In the genomic region with DNA sequence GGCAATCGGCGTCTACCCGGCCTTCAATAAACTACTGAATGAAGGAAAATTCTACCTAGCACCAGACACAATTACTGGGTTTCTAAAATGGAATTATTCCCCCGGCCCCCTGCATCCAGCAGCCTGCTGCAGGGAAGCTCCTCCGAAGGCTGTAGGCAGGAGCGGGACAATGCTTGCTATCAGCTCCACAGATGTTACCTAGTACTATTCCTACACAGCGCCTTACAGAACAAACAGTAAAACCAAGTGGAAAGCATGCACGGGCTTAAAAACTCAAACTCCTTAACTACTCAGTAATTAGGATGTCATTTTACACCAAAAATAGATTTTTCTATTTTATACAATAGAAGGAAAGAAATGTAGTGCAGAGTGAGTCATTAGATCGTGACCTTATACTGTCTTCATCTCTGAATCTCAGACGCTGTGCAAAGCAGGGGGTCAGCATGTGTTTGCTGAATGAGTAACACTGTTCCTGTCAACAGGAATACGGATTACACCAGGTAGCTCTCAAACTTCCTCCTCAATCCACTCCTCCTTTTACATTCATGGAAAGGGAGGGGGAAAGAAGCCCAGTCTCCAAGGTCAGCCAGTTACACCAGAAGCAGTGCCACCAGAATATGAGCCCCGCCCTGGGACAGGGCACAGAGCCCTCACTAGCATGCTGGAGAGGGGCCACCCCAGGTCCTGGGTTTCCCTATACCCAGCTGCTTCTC, we compare ENCODE assay signal across 8 cellular contexts.
DNase-seq lines count a peak whose midpoint lies in the region; ATAC-seq and TF ChIP-seq lines count a peak whose summit lies in the region.

No MANE protein-coding gene starts in this region.

- H3K27me3 Mint-ChIP-seq in endothelial cell (ENCODE audit: unreplicated experiment) = no peaks in the 10 kb centered on the region

- H3K9me3 Mint-ChIP-seq in endothelial cell (ENCODE audit: unreplicated experiment) = no peaks in the 10 kb centered on the region

- no peak for ATAC-seq in GM18505 (IDR thresholded peaks at IDR 0.05; ENCODE audit: unreplicated experiment)

- peak overlapping the region; percentile 76 for H3K27ac ChIP-seq in muscle layer of duodenum (ENCODE audit: low read length)

- H3K27me3 ChIP-seq in muscle layer of duodenum (ENCODE audit: low read depth, low read length) = no peaks in the 10 kb centered on the region

- peak; percentile 50 for DNase-seq in AG08396 (ENCODE audit: low spot score)
- DNase-seq in NCI-H2029 treated with DMSO at 0.1 percent for 48 hours (lab: John Stamatoyannopoulos, UW) = peak; percentile 40
- DNase-seq in endothelial cell (ENCODE audit: low spot score) = no peak
- DNase-seq in mesenteric fat pad (ENCODE audit: low spot score) = no peak
- DNase-seq in GM10248 (ENCODE audit: extremely low spot score) = no peak
- no peak for DNase-seq in NCI-H345 (lab: John Stamatoyannopoulos, UW)

- POLR2A ChIA-PET in GM10248 (lab: Yijun Ruan, JAX) = no interaction called here

- peak overlapping the region; percentile 81 for H3K27ac Mint-ChIP-seq in endothelial cell (ENCODE audit: unreplicated experiment)

- H3K36me3 Mint-ChIP-seq in endothelial cell (ENCODE audit: low read depth, unreplicated experiment) = peaks cover under 1% of the 10 kb centered on the region

- CTCF ChIA-PET in GM10248 (lab: Yijun Ruan, JAX) = interaction anchor here (1.8 to 3.2 kb wide), 2 partner anchors 10 to 11 kb away, joined by 4 to 11 read pairs; no protein-coding TSS in a partner anchor

- no peaks in the 10 kb centered on the region for H3K9me3 ChIP-seq in muscle layer of duodenum (ENCODE audit: control insufficient read depth in 1 of 2, low read length in 2 of 2)

- H3K4me1 ChIP-seq in muscle layer of duodenum (ENCODE audit: control insufficient read depth in 1 of 2, insufficient read depth in 2 of 2, low read length in 2 of 2) = peaks cover 36 to 55% of the 10 kb centered on the region in 2 donors

- no peak for TF ChIP-seq POLR2A in GM18505 (IDR thresholded peaks at IDR 0.05; ENCODE audit: borderline replicate concordance, extremely low read depth, insufficient read depth, insufficient read length)

- no peaks in the 10 kb centered on the region for H3K36me3 ChIP-seq in muscle layer of duodenum (ENCODE audit: control insufficient read depth in 1 of 2, insufficient read depth in 2 of 2, low read length in 2 of 2)

- no peak overlapping the region for H3K4me3 Mint-ChIP-seq in endothelial cell (ENCODE audit: unreplicated experiment)

- TF ChIP-seq CTCF in endothelial cell (IDR thresholded peaks at IDR 0.05; ENCODE audit: unreplicated experiment) (no peak), GM10248 (IDR thresholded peaks at IDR 0.05; ENCODE audit: control extremely low read depth, extremely low read depth, low read depth, missing control alignments) (no peak)

- peaks cover 36% of the 10 kb centered on the region for H3K4me1 Mint-ChIP-seq in endothelial cell (ENCODE audit: unreplicated experiment)

- no peak overlapping the region for H3K4me3 ChIP-seq in muscle layer of duodenum (ENCODE audit: low read depth in 1 of 2, low read length in 2 of 2)

Comparison
In these comparisons a context has a peak if more than half of its experiments do, and no peak if none do; other contexts are left out.
1. DNase-seq: peak in AG08396 (single experiment) and NCI-H2029 treated with DMSO at 0.1 percent for 48 hours (single experiment); none in endothelial cell (single experiment), mesenteric fat pad (single experiment), GM10248 (single experiment) and NCI-H345 (single experiment).